In genomic region chr6:62707914-62708313, GRCh38 we compare ENCODE assay signal across 28 cellular contexts.
"Had no signal": no experiment of that assay in that cellular context is flagged by ENCODE, and none has a peak within 500 bp of the region (broad histone marks: within the 10 kb centered on the region; RNA-seq: fewer than 3 reads in every experiment).

No MANE protein-coding gene starts in this region.

- H3K27ac Mint-ChIP-seq: stimulated activated effector memory CD8-positive, alpha-beta T cell treated with anti-CD3 and anti-CD28 coated beads, Interleukin-12 subunit alpha, Interleukin-12 subunit beta, amount 100 ng/mL, for 72 hours; stimulated activated memory B cell treated with anti-CD40 and anti-IgM and Interleukin-4, amounts not matched to agents 10 μg/mL and 1 μg/mL and 100 μg/mL, for 72 hours; stimulated activated naive B cell treated with anti-CD40 and anti-IgM and Interleukin-4, amounts not matched to agents 10 μg/mL and 1 μg/mL and 100 μg/mL, for 72 hours; stimulated activated naive CD8-positive, alpha-beta T cell treated with anti-CD3 and anti-CD28 coated beads, Interleukin-15, amount 100 ng/mL, for 72 hours; stimulated activated naive CD8-positive, alpha-beta T cell treated with anti-CD3 and anti-CD28 coated beads, Interleukin-15, Interleukin-2, amounts not matched to agents 100 ng/mL and 50 ng/mL, for 24 hours; type B pancreatic cell had no signal

- H3K27me3 Mint-ChIP-seq: stimulated activated memory B cell treated with anti-CD40 and anti-IgM and Interleukin-4, amounts not matched to agents 10 μg/mL and 1 μg/mL and 100 μg/mL, for 72 hours; stimulated activated naive B cell treated with anti-CD40 and anti-IgM and Interleukin-4, amounts not matched to agents 10 μg/mL and 1 μg/mL and 100 μg/mL, for 72 hours; stimulated activated naive CD8-positive, alpha-beta T cell treated with anti-CD3 and anti-CD28 coated beads, Interleukin-15, amount 100 ng/mL, for 72 hours; stimulated activated naive CD8-positive, alpha-beta T cell treated with anti-CD3 and anti-CD28 coated beads, Interleukin-15, Interleukin-2, amounts not matched to agents 100 ng/mL and 50 ng/mL, for 24 hours; type B pancreatic cell had no signal

- H3K4me1 Mint-ChIP-seq: stimulated activated effector memory CD8-positive, alpha-beta T cell treated with anti-CD3 and anti-CD28 coated beads, Interleukin-12 subunit alpha, Interleukin-12 subunit beta, amount 100 ng/mL, for 72 hours; stimulated activated memory B cell treated with anti-CD40 and anti-IgM and Interleukin-4, amounts not matched to agents 10 μg/mL and 1 μg/mL and 100 μg/mL, for 72 hours; stimulated activated naive B cell treated with anti-CD40 and anti-IgM and Interleukin-4, amounts not matched to agents 10 μg/mL and 1 μg/mL and 100 μg/mL, for 72 hours; stimulated activated naive CD8-positive, alpha-beta T cell treated with anti-CD3 and anti-CD28 coated beads, Interleukin-15, amount 100 ng/mL, for 72 hours had no signal

- H3K4me3 Mint-ChIP-seq: stimulated activated effector memory CD8-positive, alpha-beta T cell treated with anti-CD3 and anti-CD28 coated beads, Interleukin-12 subunit alpha, Interleukin-12 subunit beta, amount 100 ng/mL, for 72 hours; stimulated activated memory B cell treated with anti-CD40 and anti-IgM and Interleukin-4, amounts not matched to agents 10 μg/mL and 1 μg/mL and 100 μg/mL, for 72 hours; stimulated activated naive B cell treated with anti-CD40 and anti-IgM and Interleukin-4, amounts not matched to agents 10 μg/mL and 1 μg/mL and 100 μg/mL, for 72 hours; stimulated activated naive CD8-positive, alpha-beta T cell treated with anti-CD3 and anti-CD28 coated beads, Interleukin-15, amount 100 ng/mL, for 72 hours; stimulated activated naive CD8-positive, alpha-beta T cell treated with anti-CD3 and anti-CD28 coated beads, Interleukin-15, Interleukin-2, amounts not matched to agents 100 ng/mL and 50 ng/mL, for 24 hours; type B pancreatic cell had no signal

- H3K36me3 Mint-ChIP-seq: stimulated activated effector memory CD8-positive, alpha-beta T cell treated with anti-CD3 and anti-CD28 coated beads, Interleukin-12 subunit alpha, Interleukin-12 subunit beta, amount 100 ng/mL, for 72 hours; stimulated activated memory B cell treated with anti-CD40 and anti-IgM and Interleukin-4, amounts not matched to agents 10 μg/mL and 1 μg/mL and 100 μg/mL, for 72 hours; stimulated activated naive B cell treated with anti-CD40 and anti-IgM and Interleukin-4, amounts not matched to agents 10 μg/mL and 1 μg/mL and 100 μg/mL, for 72 hours; type B pancreatic cell had no signal

- H3K4me3 ChIP-seq: stomach, suprapubic skin, testis, thoracic aorta, thyroid gland, tibial artery, tibial nerve, transverse colon, upper lobe of left lung, upper lobe of right lung, uterus, vagina had no signal

- H3K27ac ChIP-seq: stomach, suprapubic skin, testis, thoracic aorta, thyroid gland, tibial artery, tibial nerve, transverse colon, upper lobe of left lung, upper lobe of right lung, uterus, vagina had no signal

- DNase-seq: stimulated activated CD4-positive, alpha-beta T cell treated with anti-CD3 and anti-CD28 coated beads, Interleukin-2, amount 100 ng/mL, for 48 hours; stimulated activated CD4-positive, alpha-beta T cell treated with anti-CD3 and anti-CD28 coated beads, Interleukin-4, amount 100 ng/mL, for 1 hour; stimulated activated CD4-positive, alpha-beta T cell treated with anti-CD3 and anti-CD28 coated beads, Interleukin-4, amount 100 ng/mL, for 24 hours; stimulated activated CD4-positive, alpha-beta T cell treated with anti-CD3 and anti-CD28 coated beads, Interleukin-4, amount 100 ng/mL, for 4 hours; stimulated activated CD8-positive, alpha-beta memory T cell treated with anti-CD3 and anti-CD28 coated beads, Interleukin-4, amount 100 ng/mL, for 48 hours; stimulated activated naive B cell treated with anti-CD40 and anti-IgM and Interleukin-4, amounts not matched to agents 10 μg/mL and 1 μg/mL and 100 μg/mL, for 72 hours; stimulated activated naive CD4-positive, alpha-beta T cell; stimulated activated naive CD4-positive, alpha-beta T cell treated with Interleukin-2 at 50 U/mL for 16 hours; stimulated activated naive CD8-positive, alpha-beta T cell treated with anti-CD3 and anti-CD28 coated beads, Interleukin-15, amount 100 ng/mL, for 72 hours; stimulated activated naive CD8-positive, alpha-beta T cell treated with anti-CD3 and anti-CD28 coated beads, Interleukin-15, Interleukin-2, amounts not matched to agents 100 U/mL and 50 U/mL, for 24 hours; stomach; substantia nigra; testis; thyroid gland; tibial artery; transverse colon; trophoblast cell; upper lobe of left lung; upper lobe of right lung; uterus had no signal

- H3K9me3 Mint-ChIP-seq: stimulated activated memory B cell treated with anti-CD40 and anti-IgM and Interleukin-4, amounts not matched to agents 10 μg/mL and 1 μg/mL and 100 μg/mL, for 72 hours; type B pancreatic cell had no signal
